Comparison of ENCODE assay signal across 26 cellular contexts in genomic region chr9:135820661-135821060, GRCh38.
"Had no signal": no experiment of that assay in that cellular context is flagged by ENCODE, and none has a peak within 500 bp of the region (broad histone marks: within the 10 kb centered on the region; RNA-seq: fewer than 3 reads in every experiment).

No MANE protein-coding gene starts in this region.

- DNase-seq: activated CD4-positive, alpha-beta T cell treated with anti-CD3 and anti-CD28 coated beads for 4 hours; activated CD4-positive, CD25-positive, alpha-beta regulatory T cell; activated CD8-positive, alpha-beta T cell treated with anti-CD3 and anti-CD28 coated beads for 36 hours; activated effector memory CD4-positive, alpha-beta T cell treated with Interleukin-2 at 50 U/mL for 16 hours; activated naive CD4-positive, alpha-beta T cell; activated T-cell treated with anti-CD3 and anti-CD28 coated beads, Interleukin-2, amount 50 U/mL, for 24 hours; MG63; MV-4-11; NCI-H1092 treated with DMSO at 0.1 percent for 48 hours; NCI-H1417 treated with DMSO at 0.1 percent for 48 hours; NCI-H1694; NCI-H2029; NCI-H2107; NCI-H2171 treated with DMSO at 0.1 percent for 48 hours; NCI-H226; NCI-H526; NCI-H774; NK-92 treated with Interleukin-12 subunit alpha and Interleukin-12 subunit beta, amount 100 ng/mL, for 24 hours; SHP77 treated with DMSO at 0.1 percent for 48 hours; T-cell had no signal

- ATAC-seq: activated CD8-positive, alpha-beta T cell treated with anti-CD3 and anti-CD28 coated beads for 36 hours; T-cell had no signal

- H3K27me3 Mint-ChIP-seq: activated CD8-positive, alpha-beta T cell treated with anti-CD3 and anti-CD28 coated beads for 36 hours; activated naive CD4-positive, alpha-beta T cell treated with anti-CD3 and anti-CD28 coated beads, Interleukin-2, amount 50 U/mL, for 24 hours; activated T-cell treated with anti-CD3 and anti-CD28 coated beads, Interleukin-2, amount 50 U/mL, for 24 hours; T-cell had no signal

- H3K4me1 ChIP-seq: breast epithelium, Peyer's patch had no signal

- H3K27ac Mint-ChIP-seq: activated CD8-positive, alpha-beta T cell treated with anti-CD3 and anti-CD28 coated beads for 36 hours; activated naive CD4-positive, alpha-beta T cell treated with anti-CD3 and anti-CD28 coated beads, Interleukin-2, amount 50 U/mL, for 24 hours; activated T-cell treated with anti-CD3 and anti-CD28 coated beads, Interleukin-2, amount 50 U/mL, for 24 hours; activated T-helper 1 cell treated with anti-CD3 and anti-CD28 coated beads, Interleukin-12 subunit alpha, Interleukin-12 subunit beta, Interleukin-2, Interleukin-4 antibody, amounts not matched to agents 30 ng/mL and 10 ng/mL and 1 ng/mL, durations not matched to agents 14 hours and 24 hours and 36 hours; T-cell had no signal

- H3K27ac ChIP-seq: breast epithelium, Peyer's patch, RWPE1, VCaP had no signal

- H3K4me3 ChIP-seq: breast epithelium, MG63, Peyer's patch had no signal

- H3K9me3 ChIP-seq: breast epithelium, MG63, Peyer's patch had no signal

- H3K4me3 Mint-ChIP-seq: activated CD8-positive, alpha-beta T cell treated with anti-CD3 and anti-CD28 coated beads for 36 hours; activated naive CD4-positive, alpha-beta T cell treated with anti-CD3 and anti-CD28 coated beads, Interleukin-2, amount 50 U/mL, for 24 hours; activated T-cell treated with anti-CD3 and anti-CD28 coated beads, Interleukin-2, amount 50 U/mL, for 24 hours; activated T-helper 1 cell treated with anti-CD3 and anti-CD28 coated beads, Interleukin-12 subunit alpha, Interleukin-12 subunit beta, Interleukin-2, Interleukin-4 antibody, amounts not matched to agents 30 ng/mL and 10 ng/mL and 1 ng/mL, durations not matched to agents 14 hours and 24 hours and 36 hours; T-cell had no signal

- H3K27me3 ChIP-seq: breast epithelium, MG63, Peyer's patch had no signal
